ENCODE assay signal across 8 cellular contexts in the genomic region with DNA sequence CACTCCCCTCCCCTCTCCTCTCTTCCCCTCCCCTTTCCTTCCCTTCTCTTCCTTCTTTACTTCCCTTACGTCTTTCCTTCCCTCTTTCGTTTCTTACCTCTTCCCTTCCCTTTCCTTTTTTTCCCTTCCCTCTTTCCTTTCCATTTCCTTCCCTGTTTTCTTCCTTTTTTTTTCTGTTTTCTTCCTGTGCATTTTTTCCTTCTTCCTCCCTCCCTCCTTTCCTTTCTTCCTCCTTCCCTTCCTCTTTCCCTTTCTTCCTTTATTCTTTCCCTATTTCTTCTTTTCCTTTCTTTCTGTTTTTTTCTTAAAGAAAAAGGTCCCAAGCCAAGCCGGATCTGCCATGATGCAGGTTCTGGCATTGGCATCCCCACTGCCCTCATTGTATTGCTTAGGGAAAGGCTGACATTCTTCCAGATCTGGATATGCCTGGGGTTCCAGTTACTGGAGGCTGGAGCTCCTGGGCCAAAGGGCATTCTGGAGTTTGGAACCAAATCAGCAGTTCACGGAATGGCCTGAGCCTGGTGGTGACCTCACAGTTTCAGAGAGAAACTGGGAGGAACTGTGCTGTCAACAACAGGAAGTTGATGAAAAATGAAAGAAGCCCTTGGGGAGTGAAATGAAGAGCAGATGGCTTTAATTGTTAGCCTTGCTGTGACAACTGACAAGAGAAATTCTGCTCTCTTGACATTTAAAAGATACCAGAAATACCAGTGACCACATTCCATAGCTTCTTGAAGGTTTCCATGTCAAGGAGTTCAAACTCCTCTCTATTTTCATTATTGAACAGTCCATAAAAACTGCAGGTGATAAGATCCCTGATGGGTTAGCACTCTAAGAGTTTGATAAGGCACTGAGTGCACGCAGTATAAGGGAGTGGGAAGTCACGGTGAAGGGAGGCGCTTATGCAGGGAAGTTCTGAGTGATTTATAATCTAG.
DNase-seq lines count a peak whose midpoint lies in the region; ATAC-seq and TF ChIP-seq lines count a peak whose summit lies in the region.

No MANE protein-coding gene starts in this region.

- H3K4me3 ChIP-seq in GM06990 (replicated peaks; ENCODE audit: low read depth, low read length), result peak overlapping the region; percentile 30

- peak; percentile 28 for DNase-seq in GM06990 (ENCODE audit: extremely low read depth, insufficient read length)
- peak; percentile 56 for DNase-seq in GM20000 (ENCODE audit: low spot score)
- peak; percentile 20 for DNase-seq in activated CD8-positive, alpha-beta T cell treated with anti-CD3 and anti-CD28 coated beads, Interleukin-2, amount 10 ng/mL, durations not matched to agents 7 days and 5 days
- DNase-seq in kidney glomerular epithelial cell (lab: John Stamatoyannopoulos, UW), result peak; percentile 51
- DNase-seq in superior temporal gyrus (ENCODE audit: extremely low spot score), result peak; percentile 26
- no peak for DNase-seq in activated naive CD4-positive, alpha-beta T cell treated with Interleukin-2 at 50 U/mL for 16 hours
- DNase-seq in stimulated activated CD4-positive, alpha-beta T cell treated with anti-CD3 and anti-CD28 coated beads, Interleukin-2, amount 100 ng/mL, for 48 hours, result no peak

- H3K36me3 Mint-ChIP-seq in activated CD8-positive, alpha-beta T cell treated with anti-CD3 and anti-CD28 coated beads, Interleukin-2, amount 10 ng/mL, durations not matched to agents 7 days and 5 days (ENCODE audit: low read depth), result no peaks in the 10 kb centered on the region

- peak; percentile 99 for ATAC-seq in HG03469 (IDR thresholded peaks at IDR 0.05; ENCODE audit: unreplicated experiment)
- no peak for ATAC-seq in activated CD8-positive, alpha-beta T cell treated with anti-CD3 and anti-CD28 coated beads, Interleukin-2, amount 10 ng/mL, durations not matched to agents 7 days and 5 days

- no peaks in the 10 kb centered on the region for H3K27me3 ChIP-seq in GM06990 (replicated peaks; ENCODE audit: control insufficient read depth, insufficient read depth, low read length)

- POLR2A ChIA-PET in activated CD8-positive, alpha-beta T cell treated with anti-CD3 and anti-CD28 coated beads, Interleukin-2, amount 10 ng/mL, durations not matched to agents 7 days and 5 days (lab: Charles Lee), result no interaction called here

- CTCF ChIA-PET in activated CD8-positive, alpha-beta T cell treated with anti-CD3 and anti-CD28 coated beads, Interleukin-2, amount 10 ng/mL, durations not matched to agents 7 days and 5 days (lab: Charles Lee), result no interaction called here

- H3K4me3 Mint-ChIP-seq in activated CD8-positive, alpha-beta T cell treated with anti-CD3 and anti-CD28 coated beads, Interleukin-2, amount 10 ng/mL, durations not matched to agents 7 days and 5 days, result no peak overlapping the region

- no peaks in the 10 kb centered on the region for H3K9me3 Mint-ChIP-seq in activated CD8-positive, alpha-beta T cell treated with anti-CD3 and anti-CD28 coated beads, Interleukin-2, amount 10 ng/mL, durations not matched to agents 7 days and 5 days (ENCODE audit: insufficient read depth)

- no peak for TF ChIP-seq CTCF in GM06990 (IDR thresholded peaks at IDR 0.05; ENCODE audit: insufficient read depth, low read length, poor library complexity, severe bottlenecking)
- TF ChIP-seq CTCF in GM20000 (IDR thresholded peaks at IDR 0.05; ENCODE audit: extremely low read depth, missing control alignments), result no peak

- peak overlapping the region; percentile 65 for H3K27ac Mint-ChIP-seq in activated CD8-positive, alpha-beta T cell treated with anti-CD3 and anti-CD28 coated beads, Interleukin-2, amount 10 ng/mL, durations not matched to agents 7 days and 5 days

- no peaks in the 10 kb centered on the region for H3K27me3 Mint-ChIP-seq in activated CD8-positive, alpha-beta T cell treated with anti-CD3 and anti-CD28 coated beads, Interleukin-2, amount 10 ng/mL, durations not matched to agents 7 days and 5 days (ENCODE audit: low read depth)

- H3K4me1 Mint-ChIP-seq in activated CD8-positive, alpha-beta T cell treated with anti-CD3 and anti-CD28 coated beads, Interleukin-2, amount 10 ng/mL, durations not matched to agents 7 days and 5 days (ENCODE audit: low read depth), result peaks cover 9% of the 10 kb centered on the region

- H3K36me3 ChIP-seq in GM06990 (ENCODE audit: control insufficient read depth, insufficient read depth, low read length), result no peaks in the 10 kb centered on the region

Comparison
In these comparisons a context has a peak if more than half of its experiments do, and no peak if none do; other contexts are left out.
1. DNase-seq: peak in GM06990 (single experiment), GM20000 (single experiment), activated CD8-positive, alpha-beta T cell treated with anti-CD3 and anti-CD28 coated beads, Interleukin-2, amount 10 ng/mL, durations not matched to agents 7 days and 5 days (single experiment), kidney glomerular epithelial cell (single experiment) and superior temporal gyrus (single experiment); none in activated naive CD4-positive, alpha-beta T cell treated with Interleukin-2 at 50 U/mL for 16 hours (single experiment) and stimulated activated CD4-positive, alpha-beta T cell treated with anti-CD3 and anti-CD28 coated beads, Interleukin-2, amount 100 ng/mL, for 48 hours (0 of 2).